ENCODE assay signal across 18 cellular contexts in genomic region chr14:103693514-103693913, GRCh38. TPM values are rescaled to one million over a fixed set of nuclear protein-coding genes. Genes with fewer than 3 reads are reported as not detected.
A peak's percentile ranks its signal among the peaks of the same experiment; 100 is the strongest.
DNase-seq lines count a peak whose midpoint lies in the region; ATAC-seq, FAIRE-seq and TF ChIP-seq lines count a peak whose summit lies in the region.
"Had no signal": no experiment of that assay in that cellular context is flagged by ENCODE, and none has a peak within 500 bp of the region (broad histone marks: within the 10 kb centered on the region; RNA-seq: fewer than 3 reads in every experiment).

No MANE protein-coding gene starts in this region.

- no peaks in the 10 kb centered on the region for H3K27me3 ChIP-seq in K562 (ENCODE audit: control insufficient read depth in 2 of 2, insufficient read depth in 2 of 2, low read length in 2 of 2)
- no peaks in the 10 kb centered on the region for H3K27me3 ChIP-seq in left lung
- no peaks in the 10 kb centered on the region for H3K27me3 ChIP-seq in smooth muscle cell (ENCODE audit: low read depth)
- H3K27me3 ChIP-seq: BE2C had no signal

- 88% methylated on average over 12 of the region's 22 CpGs for WGBS in K562 (ENCODE audit: insufficient coverage, low coverage, missing lambda C conversion rate)
- WGBS in smooth muscle cell (ENCODE audit: low lambda C conversion rate): 93% methylated on average over 22 of the region's 22 CpGs

- TF ChIP-seq POLR2A in K562 (conservative IDR thresholded peaks at IDR 0.05): no peak
- TF ChIP-seq POLR2A in GM18505 (IDR thresholded peaks at IDR 0.05; ENCODE audit: borderline replicate concordance, extremely low read depth, insufficient read depth, insufficient read length): no peak

- no peak overlapping the region for H3K9ac ChIP-seq in K562 (ENCODE audit: insufficient read depth in 1 of 2, low read depth in 2 of 2, low read length in 2 of 2)
- H3K9ac ChIP-seq in smooth muscle cell (ENCODE audit: low read depth): no peak overlapping the region

- H2AFZ ChIP-seq in K562 (ENCODE audit: low read depth, low read length) (no peak overlapping the region), smooth muscle cell (ENCODE audit: low read depth) (no peak overlapping the region)

- no peaks in the 10 kb centered on the region for H3K9me3 Mint-ChIP-seq in stimulated activated memory B cell treated with anti-CD40 and anti-IgM and Interleukin-4, amounts not matched to agents 10 μg/mL and 1 μg/mL and 100 μg/mL, for 72 hours
- H3K9me3 Mint-ChIP-seq: activated T-helper 17 cell treated with anti-CD3 and anti-CD28 coated beads, Interleukin-2, amount 50 U/mL, for 72 hours; dendritic cell treated with granulocyte-macrophage colony-stimulating factor and Interleukin-4, amounts not matched to agents 40 ng/mL and 50 ng/mL, for 4 days had no signal

- FAIRE-seq in K562 (lab: Jason Lieb, UNC): no peak
- FAIRE-seq: astrocyte had no signal

- H3K4me2 ChIP-seq in K562 (ENCODE audit: insufficient read depth, low read length): no peak overlapping the region
- no peak overlapping the region for H3K4me2 ChIP-seq in smooth muscle cell

- no peaks in the 10 kb centered on the region for H3K79me2 ChIP-seq in K562 (ENCODE audit: control insufficient read depth, insufficient read depth, low read length)
- peaks cover 28% of the 10 kb centered on the region for H3K79me2 ChIP-seq in smooth muscle cell (ENCODE audit: low read depth)

- no peaks in the 10 kb centered on the region for H3K9me1 ChIP-seq in K562 (ENCODE audit: control insufficient read depth, insufficient read depth, low read length)

- H3K27ac ChIP-seq in K562 (ENCODE audit: extremely low read depth, low read depth, low read length): no peak overlapping the region
- H3K27ac ChIP-seq in left lung: no peak overlapping the region
- no peak overlapping the region for H3K27ac ChIP-seq in smooth muscle cell (ENCODE audit: low read depth)
- H3K27ac ChIP-seq: VCaP had no signal

- H3K36me3 ChIP-seq in K562 (ENCODE audit: control insufficient read depth, insufficient read depth, low read length) (peaks cover 60% of the 10 kb centered on the region; the same call in 2 of the 3 replicates), left lung (peaks cover 0 to 86% of the 10 kb centered on the region in 2 donors), smooth muscle cell (ENCODE audit: low read depth) (no peaks in the 10 kb centered on the region)

- H3K4me1 Mint-ChIP-seq in stimulated activated memory B cell treated with anti-CD40 and anti-IgM and Interleukin-4, amounts not matched to agents 10 μg/mL and 1 μg/mL and 100 μg/mL, for 72 hours: peaks cover 82% of the 10 kb centered on the region
- H3K4me1 Mint-ChIP-seq: activated T-helper 17 cell treated with anti-CD3 and anti-CD28 coated beads, Interleukin-2, amount 50 U/mL, for 72 hours had no signal

- TF ChIP-seq RAD21 in K562 (CRISPR knock-in tag; conservative IDR thresholded peaks at IDR 0.05 in 1 of 2, IDR thresholded peaks at IDR 0.05 in 1 of 2): no peak

- H3K36me3 Mint-ChIP-seq in stimulated activated memory B cell treated with anti-CD40 and anti-IgM and Interleukin-4, amounts not matched to agents 10 μg/mL and 1 μg/mL and 100 μg/mL, for 72 hours: peaks cover 21% of the 10 kb centered on the region

- peaks cover 9% of the 10 kb centered on the region for H3F3A ChIP-seq in smooth muscle cell (ENCODE audit: low read depth)

- intact Hi-C loops in K562 (cut with micrococcal nuclease) (no loop called here), left lung (cut with DNase I) (loop anchor here in 1 of 2 donors (10.0 kb wide), 1 partner anchor 119 kb away; no protein-coding TSS in a partner anchor)

- in situ Hi-C loops in K562 (cut with MboI): no loop called here

- ATAC-seq in K562: no peak
- ATAC-seq in left lung: peak; percentile 91
- ATAC-seq in stimulated activated memory B cell treated with anti-CD40 and anti-IgM and Interleukin-4, amounts not matched to agents 10 μg/mL and 1 μg/mL and 100 μg/mL, for 72 hours: no peak
- ATAC-seq in GM18505 (IDR thresholded peaks at IDR 0.05; ENCODE audit: unreplicated experiment): no peak
- ATAC-seq: activated T-helper 17 cell treated with anti-CD3 and anti-CD28 coated beads, Interleukin-2, amount 50 U/mL, for 72 hours; Panc1 had no signal

- H3K27me3 Mint-ChIP-seq in stimulated activated memory B cell treated with anti-CD40 and anti-IgM and Interleukin-4, amounts not matched to agents 10 μg/mL and 1 μg/mL and 100 μg/mL, for 72 hours: no peaks in the 10 kb centered on the region
- H3K27me3 Mint-ChIP-seq: activated T-helper 17 cell treated with anti-CD3 and anti-CD28 coated beads, Interleukin-2, amount 50 U/mL, for 72 hours; dendritic cell treated with granulocyte-macrophage colony-stimulating factor and Interleukin-4, amounts not matched to agents 40 ng/mL and 50 ng/mL, for 4 days; progenitor cell of endocrine pancreas had no signal

- H3K27ac Mint-ChIP-seq in stimulated activated memory B cell treated with anti-CD40 and anti-IgM and Interleukin-4, amounts not matched to agents 10 μg/mL and 1 μg/mL and 100 μg/mL, for 72 hours: peak overlapping the region; percentile 37
- H3K27ac Mint-ChIP-seq: activated T-helper 17 cell treated with anti-CD3 and anti-CD28 coated beads, Interleukin-2, amount 50 U/mL, for 72 hours had no signal

- no peak overlapping the region for H3K4me3 Mint-ChIP-seq in stimulated activated memory B cell treated with anti-CD40 and anti-IgM and Interleukin-4, amounts not matched to agents 10 μg/mL and 1 μg/mL and 100 μg/mL, for 72 hours
- H3K4me3 Mint-ChIP-seq: activated T-helper 17 cell treated with anti-CD3 and anti-CD28 coated beads, Interleukin-2, amount 50 U/mL, for 72 hours; dendritic cell treated with granulocyte-macrophage colony-stimulating factor and Interleukin-4, amounts not matched to agents 40 ng/mL and 50 ng/mL, for 4 days had no signal

- CTCF ChIA-PET in K562 (lab: Yijun Ruan, JAX; ENCODE audit: low intra/inter-chr PET ratio): no interaction called here

- POLR2A ChIA-PET in K562 (lab: Yijun Ruan, JAX): interaction anchor here (0.6 kb wide), 1 partner anchor 172 kb away, joined by 3 read pairs; no protein-coding TSS in a partner anchor

- no peaks in the 10 kb centered on the region; the same call in 1 of the 2 replicates for H4K20me1 ChIP-seq in K562 (replicated peaks; ENCODE audit: control insufficient read depth, insufficient read depth, low read length)
- peaks cover 90% of the 10 kb centered on the region for H4K20me1 ChIP-seq in smooth muscle cell (ENCODE audit: low read depth)

- no peak for TF ChIP-seq EP300 in K562 (IDR thresholded peaks at IDR 0.05; ENCODE audit: low read length)

- TF ChIP-seq CTCF in K562 (IDR thresholded peaks at IDR 0.05 in 2 of 3, conservative IDR thresholded peaks at IDR 0.05 in 1 of 3; ENCODE audit: insufficient read depth in 2 of 3, low read depth in 1 of 3, low read length in 3 of 3): no peak
- no peak for TF ChIP-seq CTCF in left lung (IDR thresholded peaks at IDR 0.05)
- TF ChIP-seq CTCF in smooth muscle cell (IDR thresholded peaks at IDR 0.05; ENCODE audit: borderline replicate concordance, insufficient read depth, poor library complexity, severe bottlenecking): no peak

- peaks cover 0 to 15% of the 10 kb centered on the region in 2 experiments; a peak in 2 of 5 replicates for H3K4me1 ChIP-seq in K562 (replicated peaks in 1 of 2; ENCODE audit: control insufficient read depth in 2 of 2, insufficient read depth in 2 of 2, low read length in 2 of 2)
- peaks cover 2 to 35% of the 10 kb centered on the region in 2 donors for H3K4me1 ChIP-seq in left lung
- H3K4me1 ChIP-seq in smooth muscle cell (ENCODE audit: low read depth): no peaks in the 10 kb centered on the region

- no TSS peak for BruUV-seq in K562 (replicated peaks; lab: Mats Ljungman, UMichigan)

- peak; percentile 43 for DNase-seq in HuH-7.5 (ENCODE audit: low spot score)
- no peak for DNase-seq in K562 (ENCODE audit: extremely low read depth in 1 of 4, low spot score in 3 of 4)
- DNase-seq in left lung: peak; percentile 83
- DNase-seq in activated CD4-positive, alpha-beta T cell treated with anti-CD3 and anti-CD28 coated beads, Interleukin-2, amount 50 U/mL, for 1 hour: no peak
- no peak for DNase-seq in NCI-H146 treated with DMSO at 0.1 percent for 48 hours (lab: John Stamatoyannopoulos, UW; ENCODE audit: unreplicated experiment)
- no peak for DNase-seq in smooth muscle cell (lab: John Stamatoyannopoulos, UW; ENCODE audit: unreplicated experiment)
- DNase-seq: BE2C; Kasumi-1; NCI-H146; stimulated activated CD4-positive, alpha-beta T cell treated with anti-CD3 and anti-CD28 coated beads, Interleukin-15, amount 100 ng/mL, for 24 hours had no signal

- H3K9me3 ChIP-seq in K562 (replicated peaks; ENCODE audit: control insufficient read depth, insufficient read depth, low read depth, low read length) (no peaks in the 10 kb centered on the region), left lung (no peaks in the 10 kb centered on the region), smooth muscle cell (replicated peaks; ENCODE audit: low read depth) (no peaks in the 10 kb centered on the region)
- H3K9me3 ChIP-seq: BE2C had no signal

- no peak overlapping the region for H3K4me3 ChIP-seq in K562
- H3K4me3 ChIP-seq in left lung: no peak overlapping the region
- H3K4me3 ChIP-seq in smooth muscle cell: no peak overlapping the region

RNA-seq across cellular contexts. Expression of gene XRCC3, which starts 21.7 kb away (rescaled TPM):
- 101 and 113 TPM in 2 replicates for total RNA-seq in K562 (2011; cell fraction: chromatin; rRNA removed; ENCODE audit: low replicate concordance)
- total RNA-seq in K562 (2011; cell fraction: nucleolus; rRNA removed): 61.2 and 62.1 TPM in 2 replicates
- total RNA-seq in K562 (2011; cell fraction: nucleoplasm; rRNA removed): 38.5 and 51.0 TPM in 2 replicates
- total RNA-seq in K562 (2014; rRNA removed): 46.1 and 54.1 TPM in 2 replicates
- 30.2 TPM in 2 replicates for total RNA-seq in K562 (2014; rRNA removed; fragmentation: Illumina TruSeq; extraction: Trizol)
- total RNA-seq in K562 (2015; rRNA removed; fragmentation: Illumina TruSeq; extraction: Trizol): 25.7 and 30.3 TPM in 2 replicates
- 38.2 and 41.3 TPM in 2 replicates for total RNA-seq in K562 (2021)
- 19.0 and 24.3 TPM in 2 replicates for polyA plus RNA-seq in K562 (2011; rRNA removed)
- polyA plus RNA-seq in K562 (2011; cell fraction: cytosol; rRNA removed): 25.1 and 35.1 TPM in 2 replicates
- polyA plus RNA-seq in K562 (2011; cell fraction: nucleus; rRNA removed): 39.2 and 66.6 TPM in 2 replicates
- 27.2 and 37.1 TPM in 2 replicates for polyA plus RNA-seq in K562 (2012)
- 44.5 and 59.3 TPM in 2 replicates for polyA plus RNA-seq in K562 (2014; fragmentation: Illumina TruSeq; extraction: Trizol)
- polyA plus RNA-seq in K562 (2014; fragmentation: Nextera tagmentation; extraction: Ambion mirVana): under 1 TPM; 0.34 to 0.38 TPM
- 39.9 and 44.1 TPM in 2 replicates for polyA plus RNA-seq in K562 (2014; rRNA removed)
- polyA minus RNA-seq in K562 (2011; rRNA and poly(A)+ RNA removed): 15.4 and 24.3 TPM in 2 replicates
- polyA minus RNA-seq in K562 (2011; cell fraction: cytosol; rRNA and poly(A)+ RNA removed): 17.7 and 17.8 TPM in 2 replicates
- 19.2 and 19.5 TPM in 2 replicates for polyA minus RNA-seq in K562 (2011; cell fraction: nucleus; rRNA and poly(A)+ RNA removed)
- total RNA-seq in left lung: 10 to 100 TPM in 1 of 2 donors, 1 to 10 TPM in 1; 9.2 to 10.7 TPM
- total RNA-seq in smooth muscle cell: 4.9 and 10.5 TPM in 2 replicates
- 8.3 and 10.0 TPM in 2 replicates for polyA plus RNA-seq in smooth muscle cell

RNA-seq across cellular contexts. Expression of gene ZFYVE21, which starts 22.1 kb away (rescaled TPM):
- 79.0 and 151 TPM in 2 replicates for total RNA-seq in K562 (2011; cell fraction: chromatin; rRNA removed; ENCODE audit: low replicate concordance)
- 69.2 and 87.8 TPM in 2 replicates for total RNA-seq in K562 (2011; cell fraction: nucleolus; rRNA removed)
- 66.9 and 68.4 TPM in 2 replicates for total RNA-seq in K562 (2011; cell fraction: nucleoplasm; rRNA removed)
- 16.3 and 21.1 TPM in 2 replicates for total RNA-seq in K562 (2014; rRNA removed)
- 9.9 and 11.8 TPM in 2 replicates for total RNA-seq in K562 (2014; rRNA removed; fragmentation: Illumina TruSeq; extraction: Trizol)
- 15.0 and 15.6 TPM in 2 replicates for total RNA-seq in K562 (2015; rRNA removed; fragmentation: Illumina TruSeq; extraction: Trizol)
- 17.1 and 18.0 TPM in 2 replicates for total RNA-seq in K562 (2021)
- polyA plus RNA-seq in K562 (2011; rRNA removed): 23.1 and 24.3 TPM in 2 replicates
- polyA plus RNA-seq in K562 (2011; cell fraction: cytosol; rRNA removed): 27.7 and 35.5 TPM in 2 replicates
- 44.1 and 51.8 TPM in 2 replicates for polyA plus RNA-seq in K562 (2011; cell fraction: nucleus; rRNA removed)
- polyA plus RNA-seq in K562 (2012): 15.8 and 16.8 TPM in 2 replicates
- polyA plus RNA-seq in K562 (2014; fragmentation: Illumina TruSeq; extraction: Trizol): 11.9 and 14.4 TPM in 2 replicates
- polyA plus RNA-seq in K562 (2014; fragmentation: Nextera tagmentation; extraction: Ambion mirVana): 1 to 10 TPM in 1 of 2 experiments, under 1 TPM in 1; 0.90 to 2.8 TPM
- 23.1 and 25.5 TPM in 2 replicates for polyA plus RNA-seq in K562 (2014; rRNA removed)
- polyA minus RNA-seq in K562 (2011; rRNA and poly(A)+ RNA removed): 9.3 and 9.5 TPM in 2 replicates
- 17.4 and 20.7 TPM in 2 replicates for polyA minus RNA-seq in K562 (2011; cell fraction: cytosol; rRNA and poly(A)+ RNA removed)
- polyA minus RNA-seq in K562 (2011; cell fraction: nucleus; rRNA and poly(A)+ RNA removed): 16.2 and 17.8 TPM in 2 replicates
- total RNA-seq in left lung: 10 to 100 TPM; 42.8 to 57.4 TPM
- 33.9 and 42.6 TPM in 2 replicates for total RNA-seq in smooth muscle cell
- polyA plus RNA-seq in smooth muscle cell: 41.5 and 55.9 TPM in 2 replicates

Comparison
In these comparisons a context has a peak if more than half of its experiments do, and no peak if none do; other contexts are left out.
1. DNase-seq: peak in HuH-7.5 (single experiment) and left lung (2 of 2); none in K562 (0 of 4), activated CD4-positive, alpha-beta T cell treated with anti-CD3 and anti-CD28 coated beads, Interleukin-2, amount 50 U/mL, for 1 hour (single experiment), NCI-H146 treated with DMSO at 0.1 percent for 48 hours (single experiment) and smooth muscle cell (single experiment).